ENCODE assay signal across 11 cellular contexts in the genomic region with DNA sequence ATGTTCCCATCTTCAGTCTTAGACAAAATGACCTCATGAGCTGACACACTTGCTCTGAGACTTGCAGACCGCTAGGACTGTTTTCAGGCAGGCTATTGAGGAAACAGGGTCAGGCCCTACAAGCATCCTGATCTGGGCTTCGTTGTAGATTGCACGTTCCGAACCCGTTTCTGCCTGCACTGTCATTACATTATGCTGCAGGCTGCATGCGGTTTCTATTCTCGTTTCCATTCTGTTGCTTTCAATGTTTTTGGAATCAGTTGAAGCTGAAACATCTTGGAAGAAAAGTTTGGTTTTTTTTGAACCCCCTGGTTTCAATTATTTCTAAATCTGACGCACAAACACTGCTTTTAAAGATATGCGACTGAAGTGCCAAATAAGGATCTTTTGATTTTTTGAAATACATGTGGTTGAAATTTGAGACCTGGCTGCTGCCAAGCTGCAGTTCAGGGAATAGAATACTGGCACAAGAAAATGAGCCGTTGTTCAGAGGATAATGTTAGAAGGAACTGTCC.
A peak's percentile ranks its signal among the peaks of the same experiment; 100 is the strongest.
DNase-seq lines count a peak whose midpoint lies in the region; ATAC-seq and TF ChIP-seq lines count a peak whose summit lies in the region.
"Had no signal": no experiment of that assay in that cellular context is flagged by ENCODE, and none has a peak within 500 bp of the region (broad histone marks: within the 10 kb centered on the region; RNA-seq: fewer than 3 reads in every experiment).

No MANE protein-coding gene starts in this region.

- no peaks in the 10 kb centered on the region for H3K4me1 ChIP-seq in right atrium auricular region
- peaks cover 9% of the 10 kb centered on the region for H3K4me1 ChIP-seq in hepatocyte (ENCODE audit: insufficient read depth)
- peaks cover 0 to 18% (median 2%) of the 10 kb centered on the region in 4 donors for H3K4me1 ChIP-seq in tibial artery
- H3K4me1 ChIP-seq: A549 had no signal

- intact Hi-C loops in Right ventricle myocardium superior (cut with DNase I): no loop called here
- intact Hi-C loops in tibial artery (cut with DNase I; ENCODE audit: low total_unique reads): no loop called here

- ATAC-seq in Right ventricle myocardium superior (ENCODE audit: poor library complexity): peak; percentile 57
- no peak for ATAC-seq in GM19463 (IDR thresholded peaks at IDR 0.05; ENCODE audit: unreplicated experiment)
- no peak for ATAC-seq in GM21526 (IDR thresholded peaks at IDR 0.05; ENCODE audit: low FRiP score, unreplicated experiment)
- ATAC-seq: A549 had no signal

- no peaks in the 10 kb centered on the region for H3K9me2 ChIP-seq in hepatocyte (replicated peaks; ENCODE audit: insufficient read depth)

- H3K9me3 ChIP-seq in right atrium auricular region: no peaks in the 10 kb centered on the region
- H3K9me3 ChIP-seq in hepatocyte (ENCODE audit: low read depth): no peaks in the 10 kb centered on the region
- no peaks in the 10 kb centered on the region for H3K9me3 ChIP-seq in tibial artery
- H3K9me3 ChIP-seq: A549 had no signal

- peak overlapping the region; percentile 3 for H2AFZ ChIP-seq in hepatocyte

- no peaks in the 10 kb centered on the region for H3K79me2 ChIP-seq in hepatocyte

- no peaks in the 10 kb centered on the region for H3K27me3 ChIP-seq in right atrium auricular region
- H3K27me3 ChIP-seq in hepatocyte: no peaks in the 10 kb centered on the region
- H3K27me3 ChIP-seq in tibial artery: no peaks in the 10 kb centered on the region

- H3K36me3 ChIP-seq in right atrium auricular region (no peaks in the 10 kb centered on the region), hepatocyte (replicated peaks; ENCODE audit: insufficient read depth, low read depth) (no peaks in the 10 kb centered on the region), tibial artery (no peaks in the 10 kb centered on the region)

- H3K27ac ChIP-seq in right atrium auricular region (no peak overlapping the region), hepatocyte (peak overlapping the region; percentile 79), tibial artery (peak overlapping the region in 1 of 2 donors; percentile 28)
- H3K27ac ChIP-seq: A549 had no signal

- WGBS in hepatocyte (ENCODE audit: low lambda C conversion rate, missing lambda C conversion rate): 55% methylated on average over 10 of the region's 10 CpGs

- TF ChIP-seq CTCF in right atrium auricular region (IDR thresholded peaks at IDR 0.05) (no peak), hepatocyte (IDR thresholded peaks at IDR 0.05; ENCODE audit: poor library complexity) (no peak), tibial artery (IDR thresholded peaks at IDR 0.05) (no peak)

- H3K4me3 ChIP-seq in right atrium auricular region (no peak overlapping the region), hepatocyte (no peak overlapping the region), tibial artery (peak overlapping the region; percentile 32 to 36)
- H3K4me3 ChIP-seq: A549 had no signal

- H4K20me1 ChIP-seq in hepatocyte (ENCODE audit: insufficient read depth, poor library complexity, severe bottlenecking): no peaks in the 10 kb centered on the region

- DNase-seq in Right ventricle myocardium superior: no peak
- no peak for DNase-seq in right atrium auricular region (ENCODE audit: low spot score)
- DNase-seq in amniotic stem cell (lab: John Stamatoyannopoulos, UW): peak; percentile 28
- peak; percentile 17 for DNase-seq in hepatocyte (ENCODE audit: low spot score)
- DNase-seq in tibial artery: no peak
- DNase-seq in medulla oblongata (ENCODE audit: extremely low spot score): no peak
- DNase-seq: GDM1, NCI-H69 had no signal

- peak overlapping the region; percentile 26 for H3K4me2 ChIP-seq in hepatocyte
- H3K4me2 ChIP-seq: A549 had no signal

Comparison
In these comparisons a context has a peak if more than half of its experiments do, and no peak if none do; other contexts are left out.
1. DNase-seq: peak in amniotic stem cell (single experiment) and hepatocyte (single experiment); none in Right ventricle myocardium superior (single experiment), right atrium auricular region (single experiment), tibial artery (0 of 2) and medulla oblongata (single experiment).
2. H3K4me3 ChIP-seq: peak in tibial artery (2 of 2); none in right atrium auricular region (0 of 2) and hepatocyte (single experiment).